Comparison of ENCODE assay signal across 8 cellular contexts in the genomic region with DNA sequence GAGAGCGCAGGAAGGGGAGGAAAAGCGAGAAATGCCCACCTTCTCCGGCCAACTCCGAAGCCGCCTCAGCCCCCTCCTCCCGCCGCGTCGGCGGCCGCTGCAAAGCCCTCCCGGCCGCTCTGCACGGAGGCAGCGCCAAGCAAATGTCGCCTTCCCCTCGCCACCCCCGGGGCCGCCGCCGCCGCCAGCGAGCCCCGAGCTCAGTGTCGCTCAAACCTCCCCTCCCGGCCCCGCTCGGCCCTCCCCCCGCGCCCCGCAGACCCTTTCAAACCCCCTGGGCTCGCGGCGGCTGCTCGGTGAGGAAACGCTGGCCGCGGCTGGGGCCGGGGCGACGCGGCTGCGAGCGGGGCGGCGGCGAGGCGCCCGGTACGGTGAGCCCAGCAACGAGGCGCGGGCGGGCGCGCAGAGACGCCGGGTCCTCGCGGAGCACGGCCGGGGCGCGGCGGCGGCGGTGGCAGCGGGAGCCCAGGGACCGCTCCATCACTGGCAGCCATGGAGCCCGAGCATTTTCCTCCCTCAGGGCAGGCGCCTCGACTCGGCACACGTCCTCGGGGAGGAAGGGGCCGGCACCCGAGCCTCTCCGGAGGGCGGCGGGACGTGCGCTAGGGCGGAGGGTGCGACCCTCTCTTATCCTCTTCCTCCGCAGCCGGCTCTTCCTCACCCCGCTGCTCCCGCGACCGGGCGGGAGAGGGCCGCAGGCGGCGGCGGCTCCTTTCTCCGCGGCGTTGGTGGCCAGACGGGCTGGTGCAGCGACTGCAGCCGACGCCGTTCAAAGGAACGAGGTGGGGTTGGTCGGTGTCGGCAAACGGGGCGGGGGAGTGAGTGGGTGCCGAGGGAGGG. TPM values are rescaled to one million over a fixed set of nuclear protein-coding genes. Genes with fewer than 3 reads are reported as not detected.
DNase-seq lines count a peak whose midpoint lies in the region; ATAC-seq, FAIRE-seq and TF ChIP-seq lines count a peak whose summit lies in the region.

No MANE protein-coding gene starts in this region.

- no peaks in the 10 kb centered on the region for H3K9me3 ChIP-seq in iPS DF 6.9 (ENCODE audit: control insufficient read depth, insufficient read depth, low read length)
- H3K9me3 ChIP-seq in small intestine (ENCODE audit: control insufficient read depth, low read depth): no peaks in the 10 kb centered on the region

- TF ChIP-seq POLR2A in GM18505 (IDR thresholded peaks at IDR 0.05; ENCODE audit: borderline replicate concordance, extremely low read depth, insufficient read depth, insufficient read length): no peak

- H3K4me1 ChIP-seq in iPS DF 6.9 (ENCODE audit: control insufficient read depth, insufficient read depth, low read length): peaks cover 12% of the 10 kb centered on the region
- peaks cover 7 to 12% of the 10 kb centered on the region in 2 donors for H3K4me1 ChIP-seq in small intestine (ENCODE audit: control insufficient read depth in 2 of 2, insufficient read depth in 1 of 2, low read depth in 1 of 2, low read length in 1 of 2)

- peak overlapping the region; percentile 87 for H3K4me3 ChIP-seq in iPS DF 6.9 (ENCODE audit: low read length)
- H3K4me3 ChIP-seq in small intestine (ENCODE audit: low read depth in 1 of 2, low read length in 2 of 2): peak overlapping the region; percentile 87 to 89

- H3K27me3 ChIP-seq in iPS DF 6.9 (ENCODE audit: control insufficient read depth, insufficient read depth, low read length) (no peaks in the 10 kb centered on the region), small intestine (ENCODE audit: control insufficient read depth in 2 of 2, insufficient read depth in 2 of 2, low read length in 2 of 2) (no peaks in the 10 kb centered on the region)

- peak; percentile 31 for ATAC-seq in GM18505 (IDR thresholded peaks at IDR 0.05; ENCODE audit: unreplicated experiment)
- ATAC-seq in HG02623 (IDR thresholded peaks at IDR 0.05; ENCODE audit: unreplicated experiment): peak; percentile 10

- 1% methylated on average over 55 to 108 of the region's 109 CpGs for WGBS in adipose tissue, 3 donors
- WGBS in iPS DF 6.9 (ENCODE audit: insufficient coverage, insufficient read length): no CpG with 5 or more reads among the region's 109 CpGs
- 0 to 1% (median 0%) methylated on average over 38 to 109 of the region's 109 CpGs for WGBS in small intestine, 3 donors

- H3K36me3 ChIP-seq in iPS DF 6.9 (ENCODE audit: control insufficient read depth, insufficient read depth, low read length) (peaks cover 6% of the 10 kb centered on the region; the same call in 1 of the 2 replicates), small intestine (ENCODE audit: control insufficient read depth in 2 of 2, insufficient read depth in 2 of 2, low read length in 2 of 2) (no peaks in the 10 kb centered on the region)

- H3K27ac ChIP-seq in adipose tissue (ENCODE audit: low read depth, low read length) (peak overlapping the region; percentile 83), iPS DF 6.9 (ENCODE audit: low read length) (no peak overlapping the region), small intestine (ENCODE audit: low read depth in 1 of 2, low read length in 1 of 2) (peak overlapping the region; percentile 91 to 93)

- no peak for FAIRE-seq in small intestine (lab: Jason Lieb, UNC)

- peak; percentile 17 for DNase-seq in RPMI8226
- DNase-seq in iPS DF 6.9 (ENCODE audit: low read depth, low spot score): no peak
- no peak for DNase-seq in small intestine
- no peak for DNase-seq in NCI-H2171 treated with DMSO at 0.1 percent for 48 hours (lab: John Stamatoyannopoulos, UW)
- DNase-seq in MV-4-11 (lab: John Stamatoyannopoulos, UW): no peak

RNA-seq across cellular contexts. Expression of a gene that starts 0.5 kb away (rescaled TPM):
- 10 to 100 TPM; 24.6 to 61.6 (median 51.3) TPM for polyA plus RNA-seq in adipose tissue
- 100 to 1,000 TPM in 1 of 3 donors, 10 to 100 TPM in 2; 51.6 to 101 (median 72.5) TPM for polyA plus RNA-seq in small intestine
